ENCODE assay signal across 21 cellular contexts in the genomic region with DNA sequence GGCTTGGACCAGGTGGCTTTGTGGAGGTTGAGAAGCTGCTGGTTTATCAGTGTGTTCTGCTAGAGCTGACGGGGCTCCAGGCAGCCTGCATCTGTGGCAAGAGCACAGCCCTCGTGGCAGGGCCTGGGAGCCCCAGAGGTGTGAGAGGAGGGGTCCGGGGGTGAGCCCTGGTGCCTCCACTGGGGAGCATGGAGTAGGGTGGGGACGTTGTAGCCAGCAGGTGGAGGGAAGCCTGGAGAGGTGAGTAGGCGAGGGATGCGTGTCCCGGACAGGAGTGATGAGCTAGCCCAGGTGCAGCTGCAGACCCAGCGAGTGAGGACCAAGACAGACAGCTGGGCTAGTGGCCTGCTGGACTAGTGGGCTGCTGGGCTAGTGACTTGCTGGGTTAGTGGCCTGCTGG. TPM values are rescaled to one million over a fixed set of nuclear protein-coding genes. Genes with fewer than 3 reads are reported as not detected.
"Had no signal": no experiment of that assay in that cellular context is flagged by ENCODE, and none has a peak within 500 bp of the region (broad histone marks: within the 10 kb centered on the region; RNA-seq: fewer than 3 reads in every experiment).

No MANE protein-coding gene starts in this region.

- H3K36me3 ChIP-seq: SJCRH30 had no signal

- H3K9me3 ChIP-seq: SJCRH30 had no signal

- H3K4me3 ChIP-seq: SJCRH30 had no signal

- ATAC-seq: activated CD4-positive, CD25-positive, alpha-beta regulatory T cell treated with anti-CD3 and anti-CD28 coated beads, Interleukin-2, amount 50 U/mL, for 24 hours; activated CD8-positive, alpha-beta T cell treated with anti-CD3 and anti-CD28 coated beads for 36 hours; activated T-cell treated with anti-CD3 and anti-CD28 coated beads, Interleukin-2, amount 50 U/mL, for 72 hours; Panc1; Right ventricle myocardium inferior; SK-N-SH treated with all-trans-retinoic acid at 6 μM for 48 hours had no signal

- DNase-seq: activated CD4-positive, alpha-beta T cell treated with anti-CD3 and anti-CD28 coated beads for 4 hours; activated CD8-positive, alpha-beta memory T cell treated with anti-CD3 and anti-CD28 coated beads, Interleukin-2, amount 50 U/mL, for 4 hours; activated CD8-positive, alpha-beta T cell treated with anti-CD3 and anti-CD28 coated beads for 36 hours; activated gamma-delta T cell treated with Interleukin-2 at 50 U/mL for 16 hours; activated naive CD4-positive, alpha-beta T cell treated with anti-CD3 and anti-CD28 coated beads, Interleukin-2, amount 10 ng/mL, durations not matched to agents 7 days and 5 days; activated T-cell treated with anti-CD3 and anti-CD28 coated beads, Interleukin-2, amount 50 U/mL, for 72 hours; Kasumi-1; NCI-H1105 treated with DMSO at 0.1 percent for 48 hours; NCI-H1436 treated with DMSO at 0.1 percent for 48 hours; NCI-H187; NCI-H2081; NCI-H69; NK-92 treated with Interleukin-12 subunit alpha and Interleukin-12 subunit beta, amount 100 ng/mL, for 24 hours; OCI-M1; RPMI8226; SJCRH30; SW 1271 had no signal

RNA-seq across cellular contexts. Expression of gene SLC7A9, which starts 51.0 kb away (rescaled TPM):
- total RNA-seq: activated CD8-positive, alpha-beta T cell treated with anti-CD3 and anti-CD28 coated beads for 36 hours; SJCRH30 had no signal
